ENCODE assay signal across 11 cellular contexts in the genomic region with DNA sequence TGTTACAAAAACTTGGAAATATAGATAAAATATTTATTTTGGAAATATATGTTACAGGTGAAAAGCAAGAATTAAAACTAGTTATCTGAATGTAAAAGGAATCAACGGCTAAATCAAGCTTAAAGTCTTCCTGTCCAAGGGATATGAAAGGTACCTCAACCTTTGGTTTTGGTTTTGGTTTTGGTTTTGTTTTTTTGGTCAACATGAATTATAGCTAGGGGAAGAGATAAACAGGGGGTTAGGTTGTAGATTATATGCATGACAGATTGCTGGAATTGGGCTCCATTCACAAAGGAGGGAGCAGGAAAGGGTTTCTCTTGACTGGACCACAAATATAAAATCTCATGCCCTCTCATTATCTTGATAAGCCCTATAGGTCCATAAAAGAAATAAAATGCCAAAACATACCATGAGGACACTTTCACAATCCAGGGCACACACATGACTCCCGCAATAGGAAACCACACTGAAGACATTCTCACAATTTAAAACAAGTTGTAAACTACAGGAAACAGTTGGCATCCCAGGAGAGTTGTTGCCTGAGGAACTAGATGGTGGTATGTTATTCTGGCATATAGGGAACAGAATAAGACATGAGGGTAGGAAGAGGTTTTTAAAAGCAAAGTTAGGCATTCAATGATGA. TPM values are rescaled to one million over a fixed set of nuclear protein-coding genes. Genes with fewer than 3 reads are reported as not detected.
DNase-seq lines count a peak whose midpoint lies in the region; ATAC-seq and FAIRE-seq lines count a peak whose summit lies in the region.
"Had no signal": no experiment of that assay in that cellular context is flagged by ENCODE, and none has a peak within 500 bp of the region (broad histone marks: within the 10 kb centered on the region; RNA-seq: fewer than 3 reads in every experiment).

No MANE protein-coding gene starts in this region.

- no peaks in the 10 kb centered on the region for H3K9me3 Mint-ChIP-seq in activated naive CD4-positive, alpha-beta T cell treated with anti-CD3 and anti-CD28 coated beads, Interleukin-2, amount 10 ng/mL, durations not matched to agents 7 days and 5 days
- no peaks in the 10 kb centered on the region for H3K9me3 Mint-ChIP-seq in activated naive CD4-positive, alpha-beta T cell treated with anti-CD3 and anti-CD28 coated beads for 36 hours

- no peaks in the 10 kb centered on the region for H3K27me3 ChIP-seq in small intestine (ENCODE audit: control insufficient read depth in 2 of 2, insufficient read depth in 2 of 2, low read length in 2 of 2)

- H3K9me3 ChIP-seq in small intestine (ENCODE audit: control insufficient read depth, low read depth) = no peaks in the 10 kb centered on the region

- no peaks in the 10 kb centered on the region for H3K4me1 ChIP-seq in small intestine (ENCODE audit: control insufficient read depth in 2 of 2, insufficient read depth in 1 of 2, low read depth in 1 of 2, low read length in 1 of 2)

- no peaks in the 10 kb centered on the region for H3K27me3 Mint-ChIP-seq in activated naive CD4-positive, alpha-beta T cell treated with anti-CD3 and anti-CD28 coated beads, Interleukin-2, amount 10 ng/mL, durations not matched to agents 7 days and 5 days
- H3K27me3 Mint-ChIP-seq in activated naive CD4-positive, alpha-beta T cell treated with anti-CD3 and anti-CD28 coated beads for 36 hours (ENCODE audit: low read depth) = no peaks in the 10 kb centered on the region

- ATAC-seq in HG02798 (IDR thresholded peaks at IDR 0.05; ENCODE audit: poor library complexity, unreplicated experiment) (peak; percentile 85), left lobe of liver (no peak)

- no peak for DNase-seq in activated naive CD4-positive, alpha-beta T cell treated with anti-CD3 and anti-CD28 coated beads, Interleukin-2, amount 10 ng/mL, durations not matched to agents 7 days and 5 days
- no peak for DNase-seq in activated naive CD4-positive, alpha-beta T cell treated with anti-CD3 and anti-CD28 coated beads for 36 hours
- peak; percentile 76 for DNase-seq in OCI-M1 (lab: John Stamatoyannopoulos, UW)
- peak; percentile 20 for DNase-seq in small intestine
- no peak for DNase-seq in superior temporal gyrus (ENCODE audit: extremely low spot score)
- DNase-seq in putamen (ENCODE audit: low spot score) = no peak
- DNase-seq in left lobe of liver (ENCODE audit: low spot score) = no peak
- DNase-seq: aorta, Right ventricle myocardium superior had no signal

- no peak overlapping the region for H3K4me3 ChIP-seq in small intestine (ENCODE audit: low read depth in 1 of 2, low read length in 2 of 2)

- H3K36me3 Mint-ChIP-seq in activated naive CD4-positive, alpha-beta T cell treated with anti-CD3 and anti-CD28 coated beads, Interleukin-2, amount 10 ng/mL, durations not matched to agents 7 days and 5 days = peaks cover 14% of the 10 kb centered on the region
- H3K36me3 Mint-ChIP-seq in activated naive CD4-positive, alpha-beta T cell treated with anti-CD3 and anti-CD28 coated beads for 36 hours (ENCODE audit: low read depth) = peaks cover 6% of the 10 kb centered on the region

- intact Hi-C loops in activated naive CD4-positive, alpha-beta T cell treated with anti-CD3 and anti-CD28 coated beads for 36 hours (cut with micrococcal nuclease) = no loop called here

- 46 to 52% (median 47%) methylated on average over 2 of the region's 2 CpGs for WGBS in small intestine, 3 donors

- no peak overlapping the region for H3K27ac ChIP-seq in small intestine (ENCODE audit: low read depth in 1 of 2, low read length in 1 of 2)
- H3K27ac ChIP-seq: C4-2B had no signal

- FAIRE-seq in small intestine (lab: Jason Lieb, UNC) = no peak

- CTCF ChIA-PET in activated naive CD4-positive, alpha-beta T cell treated with anti-CD3 and anti-CD28 coated beads, Interleukin-2, amount 10 ng/mL, durations not matched to agents 7 days and 5 days (lab: Charles Lee) = interaction anchor here (0.6 to 1.6 kb wide), 2 partner anchors 13 to 21 kb away, joined by 3 to 5 read pairs; no protein-coding TSS in a partner anchor
- CTCF ChIA-PET in activated naive CD4-positive, alpha-beta T cell treated with anti-CD3 and anti-CD28 coated beads for 36 hours (lab: Charles Lee) = interaction anchor here (0.6 to 1.4 kb wide), 2 partner anchors 13 to 121 kb away, joined by 5 to 6 read pairs; no protein-coding TSS in a partner anchor

- peaks cover 33% of the 10 kb centered on the region for H3K4me1 Mint-ChIP-seq in activated naive CD4-positive, alpha-beta T cell treated with anti-CD3 and anti-CD28 coated beads, Interleukin-2, amount 10 ng/mL, durations not matched to agents 7 days and 5 days
- peaks cover 24% of the 10 kb centered on the region for H3K4me1 Mint-ChIP-seq in activated naive CD4-positive, alpha-beta T cell treated with anti-CD3 and anti-CD28 coated beads for 36 hours (ENCODE audit: low read depth)

- peak overlapping the region; percentile 72 for H3K27ac Mint-ChIP-seq in activated naive CD4-positive, alpha-beta T cell treated with anti-CD3 and anti-CD28 coated beads, Interleukin-2, amount 10 ng/mL, durations not matched to agents 7 days and 5 days
- no peak overlapping the region for H3K27ac Mint-ChIP-seq in activated naive CD4-positive, alpha-beta T cell treated with anti-CD3 and anti-CD28 coated beads for 36 hours

- H3K4me3 Mint-ChIP-seq in activated naive CD4-positive, alpha-beta T cell treated with anti-CD3 and anti-CD28 coated beads, Interleukin-2, amount 10 ng/mL, durations not matched to agents 7 days and 5 days = peak overlapping the region; percentile 9
- no peak overlapping the region for H3K4me3 Mint-ChIP-seq in activated naive CD4-positive, alpha-beta T cell treated with anti-CD3 and anti-CD28 coated beads for 36 hours

- H3K36me3 ChIP-seq in small intestine (ENCODE audit: control insufficient read depth in 2 of 2, insufficient read depth in 2 of 2, low read length in 2 of 2) = peaks cover 0 to 2% of the 10 kb centered on the region in 2 donors

RNA-seq across cellular contexts. Expression of gene MACIR, which starts 46.6 kb away (rescaled TPM):
- 1 to 10 TPM; 5.5 TPM for total RNA-seq in activated naive CD4-positive, alpha-beta T cell treated with anti-CD3 and anti-CD28 coated beads for 36 hours
- 10 to 100 TPM in 1 of 3 donors, 1 to 10 TPM in 2; 9.2 to 23.7 (median 9.8) TPM for polyA plus RNA-seq in small intestine
- total RNA-seq in left lobe of liver = 0.63 TPM

Comparison
In these comparisons a context has a peak if more than half of its experiments do, and no peak if none do; other contexts are left out.
1. DNase-seq: peak in OCI-M1 (single experiment) and small intestine (single experiment); none in activated naive CD4-positive, alpha-beta T cell treated with anti-CD3 and anti-CD28 coated beads, Interleukin-2, amount 10 ng/mL, durations not matched to agents 7 days and 5 days (single experiment), activated naive CD4-positive, alpha-beta T cell treated with anti-CD3 and anti-CD28 coated beads for 36 hours (single experiment), superior temporal gyrus (single experiment), putamen (single experiment) and left lobe of liver (single experiment).